17 cellular contexts compared by ENCODE assay signal in genomic region chr3:114893361-114893760, GRCh38.
DNase-seq lines count a peak whose midpoint lies in the region; ATAC-seq, FAIRE-seq and TF ChIP-seq lines count a peak whose summit lies in the region.
"Had no signal": no experiment of that assay in that cellular context is flagged by ENCODE, and none has a peak within 500 bp of the region (broad histone marks: within the 10 kb centered on the region; RNA-seq: fewer than 3 reads in every experiment).

No MANE protein-coding gene starts in this region.

- intact Hi-C loops in body of pancreas (cut with DNase I) (no loop called here), HepG2 (cut with micrococcal nuclease; ENCODE audit: unreplicated experiment) (no loop called here), gastrocnemius medialis (cut with DNase I; ENCODE audit: low total_unique reads) (loop anchor here (10.0 kb wide), 2 partner anchors 269 to 529 kb away; no protein-coding TSS in a partner anchor), upper lobe of right lung (cut with DNase I) (no loop called here)

- no peak overlapping the region for H3K27ac Mint-ChIP-seq in endodermal cell
- H3K27ac Mint-ChIP-seq: CD8-positive, alpha-beta T cell had no signal

- H3K9ac ChIP-seq in HepG2 (ENCODE audit: insufficient read depth, low read depth, low read length), result no peak overlapping the region
- no peak overlapping the region for H3K9ac ChIP-seq in endodermal cell (ENCODE audit: extremely low read depth, low read length, poor library complexity, severe bottlenecking)

- no peaks in the 10 kb centered on the region for H3K9me3 ChIP-seq in body of pancreas
- H3K9me3 ChIP-seq in HepG2 (ENCODE audit: low read length), result no peaks in the 10 kb centered on the region
- no peaks in the 10 kb centered on the region for H3K9me3 ChIP-seq in gastrocnemius medialis
- no peaks in the 10 kb centered on the region for H3K9me3 ChIP-seq in upper lobe of right lung
- H3K9me3 ChIP-seq in endodermal cell (ENCODE audit: control insufficient read depth, low read length), result no peaks in the 10 kb centered on the region

- H3K36me3 ChIP-seq in body of pancreas (replicated peaks in 1 of 2; ENCODE audit: insufficient read depth in 1 of 2, low read depth in 2 of 2) (no peaks in the 10 kb centered on the region), HepG2 (replicated peaks in 1 of 2; ENCODE audit: control insufficient read depth in 1 of 2, insufficient read depth in 2 of 2, low read length in 2 of 2) (no peaks in the 10 kb centered on the region), gastrocnemius medialis (no peaks in the 10 kb centered on the region), upper lobe of right lung (no peaks in the 10 kb centered on the region), endodermal cell (ENCODE audit: control insufficient read depth, insufficient read depth, low read length) (no peaks in the 10 kb centered on the region)

- CTCF ChIA-PET in HepG2 (lab: Yijun Ruan, JAX; ENCODE audit: low intra/inter-chr PET ratio, low total read pairs), result no interaction called here

- ATAC-seq in body of pancreas, result no peak
- no peak for ATAC-seq in HepG2
- ATAC-seq in gastrocnemius medialis, result peak in 1 of 2 donors; percentile 33
- ATAC-seq in HG03571 (IDR thresholded peaks at IDR 0.05; ENCODE audit: unreplicated experiment), result no peak
- ATAC-seq in upper lobe of right lung, result no peak
- ATAC-seq: CD8-positive, alpha-beta T cell had no signal

- H3K4me3 ChIP-seq in body of pancreas, result no peak overlapping the region
- H3K4me3 ChIP-seq in HepG2 (replicated peaks in 1 of 3; ENCODE audit: insufficient read depth in 1 of 3, low read depth in 2 of 3, low read length in 3 of 3), result no peak overlapping the region
- H3K4me3 ChIP-seq in gastrocnemius medialis, result no peak overlapping the region
- no peak overlapping the region for H3K4me3 ChIP-seq in upper lobe of right lung
- H3K4me3 ChIP-seq in endodermal cell (ENCODE audit: low read length), result no peak overlapping the region

- no peaks in the 10 kb centered on the region for H3K4me1 Mint-ChIP-seq in endodermal cell
- H3K4me1 Mint-ChIP-seq: IgD-negative memory B cell had no signal

- H3K9me3 Mint-ChIP-seq in endodermal cell, result no peaks in the 10 kb centered on the region
- H3K9me3 Mint-ChIP-seq: CD8-positive, alpha-beta T cell; IgD-negative memory B cell had no signal

- H3K27ac ChIP-seq in body of pancreas (peak overlapping the region; percentile 49 to 71 (median 64)), HepG2 (ENCODE audit: extremely low read length, insufficient read depth, low read length) (peak overlapping the region; percentile 30), gastrocnemius medialis (peak overlapping the region; percentile 68 to 84 (median 76)), upper lobe of right lung (no peak overlapping the region), endodermal cell (ENCODE audit: low read depth, low read length) (no peak overlapping the region)
- H3K27ac ChIP-seq: RWPE1 had no signal

- TF ChIP-seq POLR2A in body of pancreas (IDR thresholded peaks at IDR 0.05), result no peak
- TF ChIP-seq POLR2A in HepG2 (IDR thresholded peaks at IDR 0.05; ENCODE audit: insufficient read depth in 1 of 2, low read depth in 2 of 2, low read length in 2 of 2), result no peak
- no peak for TF ChIP-seq POLR2A in gastrocnemius medialis (IDR thresholded peaks at IDR 0.05)

- H3K36me3 Mint-ChIP-seq in endodermal cell (ENCODE audit: low read depth), result no peaks in the 10 kb centered on the region

- H3K4me3 Mint-ChIP-seq in endodermal cell, result no peak overlapping the region
- H3K4me3 Mint-ChIP-seq: CD8-positive, alpha-beta T cell; IgD-negative memory B cell had no signal

- no peak for FAIRE-seq in HepG2 (lab: Jason Lieb, UNC)

- TF ChIP-seq CTCF in body of pancreas (IDR thresholded peaks at IDR 0.05) (no peak), HepG2 (CRISPR knock-in tag; IDR thresholded peaks at IDR 0.05) (no peak), gastrocnemius medialis (IDR thresholded peaks at IDR 0.05 in 4 of 5, conservative IDR thresholded peaks at IDR 0.05 in 1 of 5) (no peak), upper lobe of right lung (IDR thresholded peaks at IDR 0.05) (no peak), endodermal cell (conservative IDR thresholded peaks at IDR 0.05) (no peak)

- in situ Hi-C loops in HepG2 (cut with HindIII; ENCODE audit: extremely low pct_ligation_motif_present, low pct_unique_long_range_greater_than_20kb) (no loop called here), gastrocnemius medialis (cut with MboI; ENCODE audit: low sequenced_read_pairs in 4 of 4) (no loop called here)

- TF ChIP-seq RAD21 in HepG2 (CRISPR knock-in tag; IDR thresholded peaks at IDR 0.05), result no peak

- DNase-seq in NCI-H1092 treated with DMSO at 0.1 percent for 48 hours (lab: John Stamatoyannopoulos, UW), result peak; percentile 58
- no peak for DNase-seq in NCI-H1092 (lab: John Stamatoyannopoulos, UW)
- no peak for DNase-seq in body of pancreas
- no peak for DNase-seq in HepG2 (ENCODE audit: low spot score)
- DNase-seq in gastrocnemius medialis, result no peak
- DNase-seq in upper lobe of right lung, result no peak
- DNase-seq in endodermal cell, result no peak
- DNase-seq: AML-193; CD8-positive, alpha-beta T cell; GF-D8; GOT3; HCEC 1CT; NCI-H2081 treated with DMSO at 0.1 percent for 48 hours; NK-92 treated with Interleukin-12 subunit alpha and Interleukin-12 subunit beta, amount 100 ng/mL, for 24 hours had no signal

- no peaks in the 10 kb centered on the region for H3K79me2 ChIP-seq in HepG2 (ENCODE audit: insufficient read depth, low read length)

- TF ChIP-seq EP300 in HepG2 (IDR thresholded peaks at IDR 0.05; ENCODE audit: low read depth in 2 of 2, low read length in 2 of 2) (no peak), HepG2 (CRISPR knock-in tag; IDR thresholded peaks at IDR 0.05; ENCODE audit: borderline replicate concordance) (no peak)

- H3K27me3 Mint-ChIP-seq in endodermal cell (ENCODE audit: insufficient read depth), result peaks cover 9% of the 10 kb centered on the region
- H3K27me3 Mint-ChIP-seq: IgD-negative memory B cell had no signal

- peaks cover 45% of the 10 kb centered on the region for H3K4me1 ChIP-seq in body of pancreas
- peaks cover 21% of the 10 kb centered on the region for H3K4me1 ChIP-seq in HepG2 (ENCODE audit: insufficient read depth, low read length)
- H3K4me1 ChIP-seq in gastrocnemius medialis, result peaks cover 48 to 51% of the 10 kb centered on the region in 2 donors
- no peaks in the 10 kb centered on the region for H3K4me1 ChIP-seq in upper lobe of right lung
- no peaks in the 10 kb centered on the region for H3K4me1 ChIP-seq in endodermal cell (ENCODE audit: control insufficient read depth, insufficient read depth, low read length)

- H3K27me3 ChIP-seq in body of pancreas (no peaks in the 10 kb centered on the region), HepG2 (ENCODE audit: control insufficient read depth in 1 of 2, insufficient read depth in 2 of 2, low read length in 2 of 2) (no peaks in the 10 kb centered on the region), gastrocnemius medialis (no peaks in the 10 kb centered on the region), upper lobe of right lung (no peaks in the 10 kb centered on the region), endodermal cell (ENCODE audit: control insufficient read depth, insufficient read depth, low read length, poor library complexity, severe bottlenecking) (no peaks in the 10 kb centered on the region)

- no TSS peak for BruUV-seq in HepG2 (replicated peaks; lab: Mats Ljungman, UMichigan)

- H3K4me2 ChIP-seq in HepG2 (ENCODE audit: low read depth, low read length), result peak overlapping the region; percentile 34; the same call in 1 of the 2 replicates

- POLR2A ChIA-PET in HepG2 (lab: Yijun Ruan, JAX), result no interaction called here

- H2AFZ ChIP-seq in HepG2 (ENCODE audit: low read length), result no peak overlapping the region

- no peaks in the 10 kb centered on the region for H4K20me1 ChIP-seq in HepG2 (ENCODE audit: insufficient read depth, low read length)

TF ChIP-seq in HepG2, 621 proteins besides CTCF, POLR2A, EP300 and RAD21:
- TF ChIP-seq FOSL1 (CRISPR knock-in tag; IDR thresholded peaks at IDR 0.05; ENCODE audit: borderline replicate concordance) (no peak), SOX6 (IDR thresholded peaks at IDR 0.05) (no peak), SOX6 (CRISPR knock-in tag; IDR thresholded peaks at IDR 0.05) (peak; percentile 10; the same call in 1 of the 2 replicates)
TF ChIP-seq in HepG2: peak in this region for 1.

Comparison
In these comparisons a context has a peak if more than half of its experiments do, and no peak if none do; other contexts are left out.
1. H3K27ac ChIP-seq: peak in body of pancreas (4 of 4), HepG2 (single experiment) and gastrocnemius medialis (4 of 4); none in upper lobe of right lung (single experiment) and endodermal cell (single experiment).